25 cellular contexts compared by ENCODE assay signal in genomic region chr6:131322121-131322520, GRCh38.
"Had no signal": no experiment of that assay in that cellular context is flagged by ENCODE, and none has a peak within 500 bp of the region (broad histone marks: within the 10 kb centered on the region; RNA-seq: fewer than 3 reads in every experiment).

No MANE protein-coding gene starts in this region.

- H3K4me3 Mint-ChIP-seq: dendritic cell treated with granulocyte-macrophage colony-stimulating factor and Interleukin-4, amounts not matched to agents 40 ng/mL and 50 ng/mL, for 4 days; effector memory CD8-positive, alpha-beta T cell; memory B cell; mesothelial cell of epicardium; natural killer cell; neural crest cell; stimulated activated naive B cell treated with anti-CD40 and anti-IgM and Interleukin-4, amounts not matched to agents 10 μg/mL and 1 μg/mL and 100 μg/mL, for 72 hours; stimulated activated naive CD8-positive, alpha-beta T cell treated with anti-CD3 and anti-CD28 coated beads, Interleukin-15, amount 100 ng/mL, for 72 hours had no signal

- H3K9me3 ChIP-seq: gastrocnemius medialis, lower lobe of right lung, ovary, right atrium auricular region, sigmoid colon, thoracic aorta had no signal

- H3K4me1 Mint-ChIP-seq: memory B cell; mesothelial cell of epicardium; stimulated activated naive B cell treated with anti-CD40 and anti-IgM and Interleukin-4, amounts not matched to agents 10 μg/mL and 1 μg/mL and 100 μg/mL, for 72 hours; stimulated activated naive CD8-positive, alpha-beta T cell treated with anti-CD3 and anti-CD28 coated beads, Interleukin-15, amount 100 ng/mL, for 72 hours had no signal

- H3K36me3 Mint-ChIP-seq: memory B cell; mesothelial cell of epicardium; natural killer cell; stimulated activated naive B cell treated with anti-CD40 and anti-IgM and Interleukin-4, amounts not matched to agents 10 μg/mL and 1 μg/mL and 100 μg/mL, for 72 hours had no signal

- H3K36me3 ChIP-seq: esophagus muscularis mucosa, gastrocnemius medialis, heart right ventricle, lower lobe of right lung, ovary, right atrium auricular region, sigmoid colon, thoracic aorta had no signal

- DNase-seq: effector memory CD8-positive, alpha-beta T cell; gastrocnemius medialis; heart right ventricle; hypothalamus; islet precursor cell; lower lobe of right lung; natural killer cell; nucleus accumbens; ovary; sigmoid colon; stimulated activated CD4-positive, alpha-beta T cell treated with anti-CD3 and anti-CD28 coated beads, Interleukin-2, amount 100 ng/mL, for 24 hours; stimulated activated CD4-positive, alpha-beta T cell treated with anti-CD3 and anti-CD28 coated beads, Interleukin-4, amount 100 ng/mL, for 4 hours; stimulated activated naive B cell treated with anti-CD40 and anti-IgM and Interleukin-4, amounts not matched to agents 10 μg/mL and 1 μg/mL and 100 μg/mL, for 72 hours; stimulated activated naive CD8-positive, alpha-beta T cell treated with anti-CD3 and anti-CD28 coated beads, Interleukin-15, amount 100 ng/mL, for 72 hours; trophoblast cell had no signal

- H3K9me3 Mint-ChIP-seq: effector memory CD8-positive, alpha-beta T cell; memory B cell; mesothelial cell of epicardium; natural killer cell; neural crest cell had no signal

- H3K27me3 ChIP-seq: esophagus muscularis mucosa, gastrocnemius medialis, heart right ventricle, ovary, right atrium auricular region, sigmoid colon had no signal

- H3K4me3 ChIP-seq: esophagus muscularis mucosa, gastrocnemius medialis, heart right ventricle, ovary, right atrium auricular region, sigmoid colon, skin epidermis, thoracic aorta had no signal

- H3K27ac ChIP-seq: epithelial cell of prostate, esophagus muscularis mucosa, gastrocnemius medialis, heart right ventricle, lower lobe of right lung, ovary, right atrium auricular region, sigmoid colon, skin epidermis, thoracic aorta had no signal

- H3K4me1 ChIP-seq: esophagus muscularis mucosa, gastrocnemius medialis, heart right ventricle, lower lobe of right lung, right atrium auricular region, sigmoid colon had no signal

- ATAC-seq: effector memory CD8-positive, alpha-beta T cell; gastrocnemius medialis; heart right ventricle; left lobe of liver; lower lobe of right lung; natural killer cell; stimulated activated naive B cell treated with anti-CD40 and anti-IgM and Interleukin-4, amounts not matched to agents 10 μg/mL and 1 μg/mL and 100 μg/mL, for 72 hours; stimulated activated naive CD8-positive, alpha-beta T cell treated with anti-CD3 and anti-CD28 coated beads, Interleukin-15, amount 100 ng/mL, for 72 hours had no signal

- H3K27me3 Mint-ChIP-seq: dendritic cell treated with granulocyte-macrophage colony-stimulating factor and Interleukin-4, amounts not matched to agents 40 ng/mL and 50 ng/mL, for 4 days; stimulated activated naive B cell treated with anti-CD40 and anti-IgM and Interleukin-4, amounts not matched to agents 10 μg/mL and 1 μg/mL and 100 μg/mL, for 72 hours; stimulated activated naive CD8-positive, alpha-beta T cell treated with anti-CD3 and anti-CD28 coated beads, Interleukin-15, amount 100 ng/mL, for 72 hours had no signal

- H3K27ac Mint-ChIP-seq: dendritic cell treated with granulocyte-macrophage colony-stimulating factor and Interleukin-4, amounts not matched to agents 40 ng/mL and 50 ng/mL, for 4 days; effector memory CD8-positive, alpha-beta T cell; memory B cell; mesothelial cell of epicardium; natural killer cell; stimulated activated naive B cell treated with anti-CD40 and anti-IgM and Interleukin-4, amounts not matched to agents 10 μg/mL and 1 μg/mL and 100 μg/mL, for 72 hours; stimulated activated naive CD8-positive, alpha-beta T cell treated with anti-CD3 and anti-CD28 coated beads, Interleukin-15, amount 100 ng/mL, for 72 hours had no signal
